In the genomic region with DNA sequence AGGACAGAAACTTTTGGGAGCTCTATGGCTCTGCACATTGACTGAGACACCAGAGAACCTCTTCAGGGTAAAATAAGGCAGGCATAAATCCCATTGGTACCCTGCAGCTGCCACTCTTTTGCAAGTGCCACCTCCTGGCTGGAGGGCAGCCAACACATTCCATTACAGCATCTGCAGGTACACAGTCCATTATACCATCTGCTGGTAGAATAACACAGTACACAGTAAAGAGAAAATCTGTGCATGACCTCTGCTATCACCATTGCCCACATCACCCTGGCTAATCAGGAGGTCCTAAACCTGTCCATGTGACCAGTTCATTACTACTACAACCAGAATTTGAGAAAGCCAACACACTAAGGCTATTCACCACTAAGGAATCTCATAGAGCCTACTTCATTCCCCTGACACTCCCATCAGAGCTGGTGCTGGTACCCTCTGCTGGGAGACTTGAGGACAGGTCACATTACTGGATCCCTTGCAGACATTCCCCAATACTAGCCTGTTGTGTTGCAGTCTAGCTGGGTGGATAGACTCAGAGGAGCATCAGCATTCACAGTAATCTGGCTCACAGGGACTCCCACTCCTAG, we compare ENCODE assay signal across 22 cellular contexts.
"Had no signal": no experiment of that assay in that cellular context is flagged by ENCODE, and none has a peak within 500 bp of the region (broad histone marks: within the 10 kb centered on the region; RNA-seq: fewer than 3 reads in every experiment).

No MANE protein-coding gene starts in this region.

- H3K36me3 ChIP-seq: ascending aorta, esophagus squamous epithelium, ovary, upper lobe of left lung had no signal

- ATAC-seq: activated T-cell treated with anti-CD3 and anti-CD28 coated beads, Interleukin-2, amount 50 U/mL, for 72 hours; natural killer cell; psoas muscle; right cardiac atrium had no signal

- H3K4me3 Mint-ChIP-seq: activated naive CD4-positive, alpha-beta T cell treated with anti-CD3 and anti-CD28 coated beads, Interleukin-2, amount 50 U/mL, for 24 hours; activated T-cell treated with anti-CD3 and anti-CD28 coated beads, Interleukin-2, amount 50 U/mL, for 72 hours; natural killer cell had no signal

- H3K36me3 Mint-ChIP-seq: activated naive CD4-positive, alpha-beta T cell treated with anti-CD3 and anti-CD28 coated beads, Interleukin-2, amount 50 U/mL, for 24 hours; natural killer cell had no signal

- H3K27me3 ChIP-seq: ascending aorta, esophagus squamous epithelium, ovary, testis, upper lobe of left lung had no signal

- FAIRE-seq: endothelial cell of umbilical vein, small intestine had no signal

- H3K4me1 Mint-ChIP-seq: activated naive CD4-positive, alpha-beta T cell treated with anti-CD3 and anti-CD28 coated beads, Interleukin-2, amount 50 U/mL, for 24 hours; natural killer cell had no signal

- DNase-seq: activated CD4-positive, alpha-beta T cell treated with anti-CD3 and anti-CD28 coated beads, Interleukin-2, amount 50 U/mL, for 1 hour; activated CD4-positive, CD25-positive, alpha-beta regulatory T cell treated with anti-CD3 and anti-CD28 coated beads, Interleukin-2, amount 50 U/mL, for 72 hours; activated CD8-positive, alpha-beta memory T cell treated with anti-CD3 and anti-CD28 coated beads for 24 hours; activated CD8-positive, alpha-beta memory T cell treated with anti-CD3 and anti-CD28 coated beads, Interleukin-2, amount 50 U/mL, for 48 hours; activated effector memory CD4-positive, alpha-beta T cell treated with anti-CD3 and anti-CD28 coated beads, Interleukin-2, amount 50 U/mL, for 16 hours; activated T-cell treated with anti-CD3 and anti-CD28 coated beads, Interleukin-2, amount 50 U/mL, for 72 hours; effector CD4-positive, alpha-beta T cell; esophagus squamous epithelium; mesendoderm; natural killer cell; ovary; psoas muscle; right cardiac atrium; small intestine; stimulated activated CD4-positive, alpha-beta T cell treated with anti-CD3 and anti-CD28 coated beads, Interleukin-15, amount 100 ng/mL, for 24 hours; stimulated activated CD4-positive, alpha-beta T cell treated with anti-CD3 and anti-CD28 coated beads, Interleukin-4, amount 100 ng/mL, for 1 hour; testis; upper lobe of left lung had no signal

- H3K27ac Mint-ChIP-seq: activated naive CD4-positive, alpha-beta T cell treated with anti-CD3 and anti-CD28 coated beads, Interleukin-2, amount 50 U/mL, for 24 hours; activated T-cell treated with anti-CD3 and anti-CD28 coated beads, Interleukin-2, amount 50 U/mL, for 72 hours; natural killer cell had no signal

- H3K4me3 ChIP-seq: ascending aorta, esophagus squamous epithelium, ovary, psoas muscle, testis, upper lobe of left lung had no signal

- H3K9me3 ChIP-seq: ascending aorta, esophagus squamous epithelium, ovary, testis had no signal

- H3K27ac ChIP-seq: ascending aorta, esophagus squamous epithelium, ovary, psoas muscle, testis, upper lobe of left lung, VCaP had no signal

- H3K27me3 Mint-ChIP-seq: activated naive CD4-positive, alpha-beta T cell treated with anti-CD3 and anti-CD28 coated beads, Interleukin-2, amount 50 U/mL, for 24 hours had no signal

- H3K4me1 ChIP-seq: ascending aorta, esophagus squamous epithelium, psoas muscle, testis, upper lobe of left lung had no signal
